In the genomic region with DNA sequence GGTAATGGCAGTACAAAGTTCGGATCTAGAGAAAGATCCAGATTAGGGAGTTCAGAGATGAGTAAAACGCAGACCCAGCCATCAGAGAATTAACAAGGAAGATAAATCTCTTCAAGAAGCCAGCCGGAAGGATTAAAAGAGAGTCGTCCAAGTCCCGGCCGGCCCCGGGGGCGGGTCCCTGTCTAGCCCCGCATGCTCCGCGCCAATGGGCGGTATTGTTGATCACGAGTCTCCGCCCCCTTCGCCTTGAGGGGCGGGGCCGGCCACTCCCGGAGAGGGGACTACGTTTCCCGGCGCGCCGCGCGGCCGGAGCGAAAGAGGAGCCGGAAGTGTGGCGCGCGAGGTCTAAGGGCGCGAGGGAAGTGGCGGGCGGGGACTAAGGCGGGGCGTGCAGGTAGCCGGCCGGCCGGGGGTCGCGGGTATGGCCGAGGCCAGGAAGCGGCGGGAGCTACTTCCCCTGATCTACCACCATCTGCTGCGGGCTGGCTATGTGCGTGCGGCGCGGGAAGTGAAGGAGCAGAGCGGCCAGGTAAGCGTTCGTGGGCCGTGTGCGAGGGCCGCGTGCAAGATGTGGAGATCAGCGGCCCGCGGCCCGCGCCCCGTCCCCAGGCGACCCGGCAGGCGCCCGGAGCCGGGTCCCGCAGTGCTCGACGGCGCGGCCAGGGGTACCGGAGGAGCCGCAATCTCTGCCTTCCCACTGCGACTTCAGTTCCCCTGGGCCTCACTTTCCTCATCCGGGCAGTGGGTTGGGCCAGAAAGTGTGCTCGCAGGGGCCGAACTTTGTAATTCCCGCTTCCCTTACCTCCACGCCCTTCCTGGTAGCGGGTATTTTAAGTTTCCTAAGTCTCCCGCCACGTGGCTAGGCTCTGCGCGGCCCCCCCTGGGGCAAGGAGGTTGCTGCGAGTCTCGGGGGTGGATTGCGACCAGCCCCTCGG, we compare ENCODE assay signal across 1 cellular context.
A peak's percentile ranks its signal among the peaks of the same experiment; 100 is the strongest.
TF ChIP-seq lines count a peak whose summit lies in the region.

TSS of gene TCOF1 (plus strand) at position 372 of the 935 bp plus-strand sequence. CDS start at position 422, 50 bp downstream.

TF ChIP-seq in Ishikawa, 13 proteins besides CTCF, POLR2A, EP300 and RAD21 (continued from another document):
- no peak for TF ChIP-seq FOXM1 (IDR thresholded peaks at IDR 0.05; ENCODE audit: borderline replicate concordance, low read depth)
- peak; percentile 95 for TF ChIP-seq ZBTB7A (IDR thresholded peaks at IDR 0.05; ENCODE audit: low read depth)
- no peak for TF ChIP-seq YY1 (IDR thresholded peaks at IDR 0.05; ENCODE audit: low read depth)
- TF ChIP-seq CREB1 (IDR thresholded peaks at IDR 0.05; ENCODE audit: low read depth): no peak
TF ChIP-seq in Ishikawa: peak in this region for 4.
